ENCODE assay signal across 8 cellular contexts in the genomic region with DNA sequence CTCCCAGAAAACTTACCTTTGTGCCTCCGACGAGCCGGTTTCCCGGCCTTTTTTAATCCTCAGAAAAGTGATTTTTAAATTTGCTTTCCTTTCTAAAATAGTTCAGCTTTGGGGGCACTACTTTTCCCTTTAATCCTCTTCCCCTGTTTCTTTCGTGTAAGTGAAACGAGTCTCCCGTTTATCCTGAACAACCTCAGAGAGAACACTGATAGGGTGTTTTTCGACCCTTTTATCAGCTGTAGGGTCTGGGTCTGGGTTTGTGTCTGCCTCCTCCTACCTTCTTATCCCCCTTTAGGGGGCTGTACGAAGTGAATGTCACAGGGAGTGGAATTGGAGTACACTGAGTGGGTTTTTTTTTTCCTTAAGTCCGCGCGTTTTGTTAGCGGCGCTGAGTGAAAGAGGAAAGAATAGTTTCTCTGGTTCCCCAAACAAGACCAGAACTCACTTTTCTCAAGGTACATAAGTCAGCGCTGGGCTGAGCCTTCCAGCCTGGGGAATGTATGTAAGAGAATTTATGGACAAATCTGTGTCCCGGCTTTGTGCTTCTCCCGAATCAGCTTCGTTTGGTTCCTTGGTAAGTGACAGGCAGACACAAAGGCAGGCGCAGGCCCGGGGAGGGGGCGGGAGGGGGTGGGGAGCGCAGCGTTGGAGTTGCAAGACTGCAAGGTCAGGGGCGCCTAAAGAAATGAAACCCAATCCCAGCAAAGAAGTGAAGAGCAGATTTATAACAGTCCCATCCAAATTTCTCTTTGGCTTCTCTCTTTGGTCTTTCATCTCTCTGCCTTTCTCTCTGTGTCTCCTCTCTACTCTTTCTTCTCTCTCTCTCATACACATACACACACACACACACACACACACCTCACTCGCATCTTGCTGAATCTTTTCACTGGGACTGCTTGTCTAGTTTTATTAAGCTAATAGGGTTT. TPM values are rescaled to one million over a fixed set of nuclear protein-coding genes. Genes with fewer than 3 reads are reported as not detected.
DNase-seq lines count a peak whose midpoint lies in the region; ATAC-seq and TF ChIP-seq lines count a peak whose summit lies in the region.

No MANE protein-coding gene starts in this region.

- TF ChIP-seq CTCF in right lobe of liver (IDR thresholded peaks at IDR 0.05) = no peak

- no peaks in the 10 kb centered on the region for H3K9me3 Mint-ChIP-seq in stimulated activated memory B cell treated with anti-CD40 and anti-IgM and Interleukin-4, amounts not matched to agents 10 μg/mL and 1 μg/mL and 100 μg/mL, for 72 hours

- H3K9me3 ChIP-seq in duodenal mucosa (ENCODE audit: control insufficient read depth in 1 of 2, low read length in 2 of 2) (no peaks in the 10 kb centered on the region), right lobe of liver (no peaks in the 10 kb centered on the region)

- H3K27ac ChIP-seq in duodenal mucosa (ENCODE audit: low read depth, low read length) (peak overlapping the region; percentile 83), right lobe of liver (peak overlapping the region; percentile 79 to 90 (median 81))

- H3K27me3 Mint-ChIP-seq in stimulated activated memory B cell treated with anti-CD40 and anti-IgM and Interleukin-4, amounts not matched to agents 10 μg/mL and 1 μg/mL and 100 μg/mL, for 72 hours = no peaks in the 10 kb centered on the region

- H3K36me3 Mint-ChIP-seq in stimulated activated memory B cell treated with anti-CD40 and anti-IgM and Interleukin-4, amounts not matched to agents 10 μg/mL and 1 μg/mL and 100 μg/mL, for 72 hours = no peaks in the 10 kb centered on the region

- DNase-seq in GF-D8 (lab: John Stamatoyannopoulos, UW) (peak; percentile 19), LoVo (ENCODE audit: low spot score) (peak; percentile 8), right lobe of liver (peak in 2 of 3 donors; percentile 39 to 61)
- DNase-seq in activated CD4-positive, alpha-beta T cell treated with anti-CD3 and anti-CD28 coated beads for 4 hours = peak; percentile 27 to 37

- H3K36me3 ChIP-seq in duodenal mucosa (ENCODE audit: control insufficient read depth in 1 of 2, insufficient read depth in 2 of 2, low read length in 2 of 2) = no peaks in the 10 kb centered on the region
- H3K36me3 ChIP-seq in right lobe of liver = no peaks in the 10 kb centered on the region

- no peak for TF ChIP-seq POLR2A in right lobe of liver (IDR thresholded peaks at IDR 0.05)

- H3K9ac ChIP-seq in duodenal mucosa (ENCODE audit: low read depth in 1 of 2, low read length in 2 of 2) = peak overlapping the region; percentile 99

- ATAC-seq in right lobe of liver (peak; percentile 20 to 29 (median 22)), HG03108 (IDR thresholded peaks at IDR 0.05; ENCODE audit: unreplicated experiment) (no peak), GM21737 (IDR thresholded peaks at IDR 0.05; ENCODE audit: unreplicated experiment) (no peak)
- ATAC-seq in stimulated activated memory B cell treated with anti-CD40 and anti-IgM and Interleukin-4, amounts not matched to agents 10 μg/mL and 1 μg/mL and 100 μg/mL, for 72 hours = no peak

- intact Hi-C loops in right lobe of liver (cut with DNase I) = loop anchor here in 1 of 2 donors (5.0 kb wide), 1 partner anchor 325 kb away; a partner anchor contains a TSS

- H3K4me1 Mint-ChIP-seq in stimulated activated memory B cell treated with anti-CD40 and anti-IgM and Interleukin-4, amounts not matched to agents 10 μg/mL and 1 μg/mL and 100 μg/mL, for 72 hours = peaks cover 54% of the 10 kb centered on the region

- H3K4me1 ChIP-seq in duodenal mucosa (ENCODE audit: control insufficient read depth in 1 of 2, insufficient read depth in 2 of 2, low read length in 2 of 2) = peaks cover 0 to 16% of the 10 kb centered on the region in 2 donors
- H3K4me1 ChIP-seq in right lobe of liver = peaks cover 0 to 28% (median 7%) of the 10 kb centered on the region in 4 donors

- 0% methylated on average over 21 of the region's 25 CpGs for WGBS in right lobe of liver (ENCODE audit: insufficient coverage, low coverage, low lambda C conversion rate, missing lambda C conversion rate)

- H3K4me3 Mint-ChIP-seq in stimulated activated memory B cell treated with anti-CD40 and anti-IgM and Interleukin-4, amounts not matched to agents 10 μg/mL and 1 μg/mL and 100 μg/mL, for 72 hours = peak overlapping the region; percentile 89

- H3K27me3 ChIP-seq in duodenal mucosa (ENCODE audit: control insufficient read depth in 1 of 2, insufficient read depth in 2 of 2, low read length in 2 of 2) (no peaks in the 10 kb centered on the region), right lobe of liver (no peaks in the 10 kb centered on the region)

- H3K27ac Mint-ChIP-seq in stimulated activated memory B cell treated with anti-CD40 and anti-IgM and Interleukin-4, amounts not matched to agents 10 μg/mL and 1 μg/mL and 100 μg/mL, for 72 hours = peak overlapping the region; percentile 99

- H3K4me3 ChIP-seq in duodenal mucosa (ENCODE audit: low read depth in 1 of 2, low read length in 2 of 2) = peak overlapping the region; percentile 97 to 99
- peak overlapping the region; percentile 67 to 76 (median 69) for H3K4me3 ChIP-seq in right lobe of liver

RNA-seq across cellular contexts. Expression of a gene that starts 0.8 kb away (rescaled TPM):
- total RNA-seq in right lobe of liver = 1 to 10 TPM; 5.8 to 8.8 (median 7.0) TPM

Comparison
In these comparisons a context has a peak if more than half of its experiments do, and no peak if none do; other contexts are left out.
1. ATAC-seq: peak in right lobe of liver (4 of 4); none in stimulated activated memory B cell treated with anti-CD40 and anti-IgM and Interleukin-4, amounts not matched to agents 10 μg/mL and 1 μg/mL and 100 μg/mL, for 72 hours (single experiment), HG03108 (single experiment) and GM21737 (single experiment).
2. Peak in every context shown above with its lines, with median percentiles within 50 percentile points of each other: DNase-seq.